In genomic region chr15:92869977-92870644, GRCh38 we compare ENCODE assay signal across 9 cellular contexts. TPM values are rescaled to one million over a fixed set of nuclear protein-coding genes. Genes with fewer than 3 reads are reported as not detected.
DNase-seq lines count a peak whose midpoint lies in the region; ATAC-seq, FAIRE-seq and TF ChIP-seq lines count a peak whose summit lies in the region.
"Had no signal": no experiment of that assay in that cellular context is flagged by ENCODE, and none has a peak within 500 bp of the region (broad histone marks: within the 10 kb centered on the region; RNA-seq: fewer than 3 reads in every experiment).

No MANE protein-coding gene starts in this region.

- no peak for FAIRE-seq in pancreas (lab: Jason Lieb, UNC)
- FAIRE-seq: colon had no signal

- TF ChIP-seq CTCF in RWPE2 (IDR thresholded peaks at IDR 0.05; ENCODE audit: poor library complexity, severe bottlenecking), result no peak
- no peak for TF ChIP-seq CTCF in fibroblast of villous mesenchyme (IDR thresholded peaks at IDR 0.05; ENCODE audit: insufficient read depth, low read depth, low read length)
- TF ChIP-seq CTCF in pancreas (IDR thresholded peaks at IDR 0.05), result no peak

- H3K4me3 ChIP-seq in RWPE2 (ENCODE audit: severe bottlenecking) (no peak overlapping the region), fibroblast of villous mesenchyme (ENCODE audit: low read depth, low read length) (no peak overlapping the region), pancreas (no peak overlapping the region)

- peak; percentile 46 for ATAC-seq in RWPE2 (ENCODE audit: low read depth)
- peak in 3 of 4 donors; percentile 25 to 46 (median 44) for ATAC-seq in pancreas
- no peak for ATAC-seq in GM19463 (IDR thresholded peaks at IDR 0.05; ENCODE audit: unreplicated experiment)

- H3K27me3 ChIP-seq in RWPE2 (ENCODE audit: insufficient read depth, poor library complexity, severe bottlenecking), result no peaks in the 10 kb centered on the region
- no peaks in the 10 kb centered on the region for H3K27me3 ChIP-seq in pancreas

- intact Hi-C loops in pancreas (cut with DNase I), result loop anchor here in 1 of 3 donors (10.0 kb wide), 1 partner anchor 55 kb away; no protein-coding TSS in a partner anchor

- H3K36me3 ChIP-seq in RWPE2 (ENCODE audit: low read depth) (no peaks in the 10 kb centered on the region), pancreas (no peaks in the 10 kb centered on the region)

- H3K27ac ChIP-seq in RWPE2 (ENCODE audit: poor library complexity, severe bottlenecking), result peak overlapping the region; percentile 66
- H3K27ac ChIP-seq in pancreas, result peak overlapping the region in 3 of 4 donors; percentile 26 to 39 (median 34)

- peaks cover 19% of the 10 kb centered on the region for H3K4me1 ChIP-seq in RWPE2 (ENCODE audit: insufficient read depth, poor library complexity, severe bottlenecking)
- no peaks in the 10 kb centered on the region for H3K4me1 ChIP-seq in pancreas

- H3K9me3 ChIP-seq in RWPE2 (ENCODE audit: severe bottlenecking) (no peaks in the 10 kb centered on the region), pancreas (no peaks in the 10 kb centered on the region)

- DNase-seq in EL (peak; percentile 31), RWPE2 (ENCODE audit: low spot score) (no peak), fibroblast of villous mesenchyme (ENCODE audit: low read depth) (peak; percentile 37), pancreas (no peak), AG08395 (ENCODE audit: low spot score) (no peak), GM19240 (ENCODE audit: insufficient read length, low spot score) (no peak), cerebellar cortex (ENCODE audit: low spot score) (no peak)

- 44 to 52% methylated on average over 9 of the region's 9 CpGs for WGBS in pancreas, 2 donors

RNA-seq across cellular contexts. Expression of gene CHD2, which starts 30.0 kb away (rescaled TPM):
- total RNA-seq in fibroblast of villous mesenchyme, result 85.7 and 102 TPM in 2 replicates
- 10 to 100 TPM; 37.0 to 86.3 (median 50.1) TPM for total RNA-seq in pancreas
- 10 to 100 TPM; 27.7 to 31.1 TPM for polyA plus RNA-seq in pancreas

Comparison
In these comparisons a context has a peak if more than half of its experiments do, and no peak if none do; other contexts are left out.
1. DNase-seq: peak in EL (single experiment) and fibroblast of villous mesenchyme (single experiment); none in RWPE2 (single experiment), pancreas (0 of 6), AG08395 (single experiment), GM19240 (single experiment) and cerebellar cortex (single experiment).